16 cellular contexts compared by ENCODE assay signal in the genomic region with DNA sequence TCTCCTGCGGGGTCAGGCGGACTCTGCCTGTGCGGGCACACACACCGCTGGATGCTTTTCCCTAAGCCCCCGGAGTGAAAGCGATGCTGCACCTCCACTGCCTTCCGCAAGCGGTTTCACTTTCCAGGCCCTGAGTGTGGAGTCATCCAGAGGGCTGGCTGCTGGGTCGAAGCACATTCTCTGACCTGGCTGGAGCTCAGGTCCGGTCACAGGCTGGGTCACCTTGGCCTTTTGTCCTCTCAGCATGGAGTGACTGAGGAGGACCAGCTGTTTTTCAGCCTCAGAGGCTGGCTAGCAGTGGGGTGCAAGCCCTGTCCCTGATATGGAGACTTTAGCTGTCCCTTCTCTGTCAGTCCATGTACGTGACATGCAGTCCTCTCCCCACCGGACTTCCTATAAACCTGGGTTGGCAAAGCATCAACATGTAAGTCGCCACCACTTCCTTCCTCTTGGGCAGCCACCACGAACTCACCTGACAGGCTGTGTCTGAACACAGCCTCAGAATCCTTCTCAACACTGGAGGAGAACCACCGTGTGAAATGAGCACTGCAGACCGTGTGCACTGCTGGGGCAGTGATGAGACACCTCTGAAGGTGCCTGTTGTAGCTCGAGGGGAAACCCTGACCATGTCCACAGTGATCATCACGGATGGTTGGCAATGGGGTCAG. TPM values are rescaled to one million over a fixed set of nuclear protein-coding genes. Genes with fewer than 3 reads are reported as not detected.
DNase-seq lines count a peak whose midpoint lies in the region; ATAC-seq and TF ChIP-seq lines count a peak whose summit lies in the region.
"Had no signal": no experiment of that assay in that cellular context is flagged by ENCODE, and none has a peak within 500 bp of the region (broad histone marks: within the 10 kb centered on the region; RNA-seq: fewer than 3 reads in every experiment).

No MANE protein-coding gene starts in this region.

- intact Hi-C loops in heart right ventricle (cut with DNase I) (no loop called here), heart left ventricle (cut with DNase I) (loop anchor here in 1 of 10 donors (5.0 kb wide), 1 partner anchor 49 kb away; the partner anchor contains the start of gene GADD45G), lower lobe of right lung (cut with DNase I) (no loop called here), uterus (cut with DNase I; ENCODE audit: low total_unique reads) (loop anchor here (10.0 kb wide), 1 partner anchor 51 kb away; the partner anchor contains the start of gene GADD45G)

- H3K36me3 ChIP-seq in heart right ventricle (no peaks in the 10 kb centered on the region), heart left ventricle (no peaks in the 10 kb centered on the region), lower lobe of right lung (no peaks in the 10 kb centered on the region), uterus (no peaks in the 10 kb centered on the region)
- H3K36me3 ChIP-seq: esophagus squamous epithelium had no signal

- POLR2A ChIA-PET in activated CD8-positive, alpha-beta T cell treated with anti-CD3 and anti-CD28 coated beads, Interleukin-2, amount 10 ng/mL, durations not matched to agents 7 days and 5 days (lab: Charles Lee) = interaction anchor here (0.6 to 1.1 kb wide), 2 partner anchors 86 to 87 kb away, joined by 3 read pairs; no protein-coding TSS in a partner anchor

- H3K27ac ChIP-seq in heart right ventricle = peak overlapping the region in 1 of 10 donors; percentile 55
- H3K27ac ChIP-seq in heart left ventricle = no peak overlapping the region
- H3K27ac ChIP-seq in lower lobe of right lung = peak overlapping the region; percentile 18
- peak overlapping the region; percentile 46 to 62 for H3K27ac ChIP-seq in uterus
- H3K27ac ChIP-seq: coronary artery, esophagus squamous epithelium had no signal

- ATAC-seq in heart right ventricle = peak in 5 of 8 donors; percentile 7 to 40 (median 24)
- no peak for ATAC-seq in heart left ventricle
- ATAC-seq in activated CD8-positive, alpha-beta T cell treated with anti-CD3 and anti-CD28 coated beads, Interleukin-2, amount 10 ng/mL, durations not matched to agents 7 days and 5 days = peak; percentile 68
- ATAC-seq in lower lobe of right lung = peak; percentile 38 to 42
- ATAC-seq in HG03571 (IDR thresholded peaks at IDR 0.05; ENCODE audit: unreplicated experiment) = no peak
- ATAC-seq: K562 had no signal

- H3K27me3 Mint-ChIP-seq in activated CD8-positive, alpha-beta T cell treated with anti-CD3 and anti-CD28 coated beads, Interleukin-2, amount 10 ng/mL, durations not matched to agents 7 days and 5 days (ENCODE audit: low read depth) = peaks cover 22% of the 10 kb centered on the region
- H3K27me3 Mint-ChIP-seq in glutamatergic neuron (ENCODE audit: unreplicated experiment) = peaks cover 23% of the 10 kb centered on the region

- peaks cover 42% of the 10 kb centered on the region for H3K4me1 Mint-ChIP-seq in activated CD8-positive, alpha-beta T cell treated with anti-CD3 and anti-CD28 coated beads, Interleukin-2, amount 10 ng/mL, durations not matched to agents 7 days and 5 days (ENCODE audit: low read depth)
- peaks cover 27% of the 10 kb centered on the region for H3K4me1 Mint-ChIP-seq in glutamatergic neuron (ENCODE audit: low read depth, unreplicated experiment)

- peak overlapping the region; percentile 40 for H3K4me3 Mint-ChIP-seq in activated CD8-positive, alpha-beta T cell treated with anti-CD3 and anti-CD28 coated beads, Interleukin-2, amount 10 ng/mL, durations not matched to agents 7 days and 5 days
- no peak overlapping the region for H3K4me3 Mint-ChIP-seq in glutamatergic neuron (ENCODE audit: unreplicated experiment)

- H3K9me3 ChIP-seq in heart right ventricle (no peaks in the 10 kb centered on the region), heart left ventricle (no peaks in the 10 kb centered on the region), lower lobe of right lung (no peaks in the 10 kb centered on the region), uterus (no peaks in the 10 kb centered on the region)
- H3K9me3 ChIP-seq: esophagus squamous epithelium, SK-N-SH had no signal

- H3K4me3 ChIP-seq in heart right ventricle (no peak overlapping the region), heart left ventricle (no peak overlapping the region), lower lobe of right lung (no peak overlapping the region), uterus (no peak overlapping the region)
- H3K4me3 ChIP-seq: coronary artery, esophagus squamous epithelium, K562, smooth muscle cell had no signal

- no peak for TF ChIP-seq CTCF in heart right ventricle (IDR thresholded peaks at IDR 0.05)
- TF ChIP-seq CTCF in heart left ventricle (IDR thresholded peaks at IDR 0.05) = no peak
- no peak for TF ChIP-seq CTCF in lower lobe of right lung (IDR thresholded peaks at IDR 0.05)
- no peak for TF ChIP-seq CTCF in uterus (IDR thresholded peaks at IDR 0.05)
- TF ChIP-seq CTCF in glutamatergic neuron (IDR thresholded peaks at IDR 0.05; ENCODE audit: partially characterized antibody, unreplicated experiment) = no peak

- H3K27me3 ChIP-seq in heart right ventricle = no peaks in the 10 kb centered on the region
- H3K27me3 ChIP-seq in heart left ventricle = no peaks in the 10 kb centered on the region
- no peaks in the 10 kb centered on the region for H3K27me3 ChIP-seq in lower lobe of right lung (ENCODE audit: low read depth)
- H3K27me3 ChIP-seq in uterus = no peaks in the 10 kb centered on the region

- CTCF ChIA-PET in activated CD8-positive, alpha-beta T cell treated with anti-CD3 and anti-CD28 coated beads, Interleukin-2, amount 10 ng/mL, durations not matched to agents 7 days and 5 days (lab: Charles Lee) = interaction anchor here (1.4 to 2.6 kb wide), 2 partner anchors 53 to 267 kb away, joined by 3 to 9 read pairs; no protein-coding TSS in a partner anchor

- no peak for DNase-seq in heart right ventricle
- no peak for DNase-seq in heart left ventricle
- DNase-seq in activated CD8-positive, alpha-beta T cell treated with anti-CD3 and anti-CD28 coated beads, Interleukin-2, amount 10 ng/mL, durations not matched to agents 7 days and 5 days = peak; percentile 74
- DNase-seq in lower lobe of right lung = no peak
- peak; percentile 73 to 76 for DNase-seq in uterus
- no peak for DNase-seq in glutamatergic neuron
- DNase-seq in anterior cingulate cortex (lab: John Stamatoyannopoulos, UW) = no peak
- DNase-seq: AML-193, amygdala, esophagus squamous epithelium, occipital lobe, SK-N-SH had no signal

- peak overlapping the region; percentile 62 for H3K27ac Mint-ChIP-seq in activated CD8-positive, alpha-beta T cell treated with anti-CD3 and anti-CD28 coated beads, Interleukin-2, amount 10 ng/mL, durations not matched to agents 7 days and 5 days
- H3K27ac Mint-ChIP-seq in glutamatergic neuron (ENCODE audit: unreplicated experiment) = no peak overlapping the region

- WGBS in heart right ventricle, 2 donors = 81% methylated on average over 18 of the region's 18 CpGs
- 79 to 85% (median 82%) methylated on average over 17 to 18 of the region's 18 CpGs for whole genome bisulfite sequencing in heart left ventricle, 4 donors

- no peak for TF ChIP-seq POLR2A in heart left ventricle (IDR thresholded peaks at IDR 0.05)
- no peak for TF ChIP-seq POLR2A in uterus (IDR thresholded peaks at IDR 0.05)

- H3K36me3 Mint-ChIP-seq in activated CD8-positive, alpha-beta T cell treated with anti-CD3 and anti-CD28 coated beads, Interleukin-2, amount 10 ng/mL, durations not matched to agents 7 days and 5 days (ENCODE audit: low read depth) = peaks cover 3% of the 10 kb centered on the region
- H3K36me3 Mint-ChIP-seq in glutamatergic neuron (ENCODE audit: unreplicated experiment) = peaks cover 5% of the 10 kb centered on the region

- H3K4me1 ChIP-seq in heart right ventricle = peaks cover 0 to 46% (median 9%) of the 10 kb centered on the region in 9 donors
- peaks cover 1 to 17% (median 7%) of the 10 kb centered on the region in 12 donors for H3K4me1 ChIP-seq in heart left ventricle
- H3K4me1 ChIP-seq in lower lobe of right lung = peaks cover 29% of the 10 kb centered on the region
- peaks cover 3 to 15% of the 10 kb centered on the region in 2 donors for H3K4me1 ChIP-seq in uterus

- no peaks in the 10 kb centered on the region for H3K9me3 Mint-ChIP-seq in activated CD8-positive, alpha-beta T cell treated with anti-CD3 and anti-CD28 coated beads, Interleukin-2, amount 10 ng/mL, durations not matched to agents 7 days and 5 days (ENCODE audit: insufficient read depth)
- H3K9me3 Mint-ChIP-seq in glutamatergic neuron (ENCODE audit: unreplicated experiment) = peaks cover 18% of the 10 kb centered on the region

RNA-seq across cellular contexts. Expression of gene GADD45G, which starts 51.3 kb away (rescaled TPM):
- 10 to 100 TPM in 8 of 10 donors, 1 to 10 TPM in 2; 9.4 to 81.2 (median 19.6) TPM for total RNA-seq in heart right ventricle
- 100 to 1,000 TPM in 1 of 2 donors, 10 to 100 TPM in 1; 56.0 to 125 TPM for polyA plus RNA-seq in heart right ventricle
- total RNA-seq in heart left ventricle = 10 to 100 TPM in 8 of 9 donors, 1 to 10 TPM in 1; 9.9 to 45.5 (median 13.2) TPM
- polyA plus RNA-seq in heart left ventricle = 100 to 1,000 TPM in 1 of 2 donors, 10 to 100 TPM in 1; 37.3 to 118 TPM
- 1 to 10 TPM; 7.4 to 7.7 TPM for total RNA-seq in activated CD8-positive, alpha-beta T cell treated with anti-CD3 and anti-CD28 coated beads, Interleukin-2, amount 10 ng/mL, durations not matched to agents 7 days and 5 days
- total RNA-seq in lower lobe of right lung = 14.4 TPM
- total RNA-seq in uterus = 10 to 100 TPM in 3 of 4 donors, under 1 TPM in 1; 0.88 to 91.2 (median 15.3) TPM
- 124 TPM for total RNA-seq in glutamatergic neuron (ENCODE audit: unreplicated experiment)

Comparison
In these comparisons a context has a peak if more than half of its experiments do, and no peak if none do; other contexts are left out.
1. ATAC-seq: peak in heart right ventricle (5 of 8), activated CD8-positive, alpha-beta T cell treated with anti-CD3 and anti-CD28 coated beads, Interleukin-2, amount 10 ng/mL, durations not matched to agents 7 days and 5 days (single experiment) and lower lobe of right lung (2 of 2); none in heart left ventricle (0 of 4) and HG03571 (single experiment).
2. DNase-seq: peak in activated CD8-positive, alpha-beta T cell treated with anti-CD3 and anti-CD28 coated beads, Interleukin-2, amount 10 ng/mL, durations not matched to agents 7 days and 5 days (single experiment) and uterus (2 of 2); none in heart right ventricle (0 of 2), heart left ventricle (0 of 5), lower lobe of right lung (single experiment), glutamatergic neuron (single experiment) and anterior cingulate cortex (0 of 58).
3. H3K27ac ChIP-seq: peak in lower lobe of right lung (single experiment) and uterus (2 of 2); none in heart left ventricle (0 of 12).